ENCODE assay signal across 8 cellular contexts in the genomic region with DNA sequence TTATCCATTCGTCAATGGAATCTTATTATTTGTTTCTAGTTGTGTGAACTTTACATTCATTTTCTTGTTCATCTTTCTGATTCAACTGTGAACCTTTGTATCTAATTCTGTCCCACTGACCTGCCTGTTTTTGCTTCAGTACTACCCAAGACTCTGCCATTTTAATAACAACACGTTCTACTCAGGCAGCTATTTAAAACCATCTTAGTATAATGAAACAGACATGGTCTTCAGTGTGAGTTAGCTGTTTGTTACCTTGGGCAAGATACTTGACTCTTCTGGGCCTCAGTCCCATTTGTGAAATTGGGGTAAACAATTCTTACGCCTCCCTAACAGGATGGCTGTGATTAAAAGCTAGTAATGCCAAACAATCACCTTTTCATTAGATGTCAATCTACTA. TPM values are rescaled to one million over a fixed set of nuclear protein-coding genes. Genes with fewer than 3 reads are reported as not detected.
DNase-seq lines count a peak whose midpoint lies in the region; ATAC-seq and TF ChIP-seq lines count a peak whose summit lies in the region.

No MANE protein-coding gene starts in this region.

- peak overlapping the region; percentile 91 for H3K4me2 ChIP-seq in mesenchymal stem cell (ENCODE audit: low read length, poor library complexity, severe bottlenecking)

- peaks cover 1% of the 10 kb centered on the region for H3K79me1 ChIP-seq in mesenchymal stem cell (replicated peaks; ENCODE audit: low read length, poor library complexity, severe bottlenecking)

- H2BK120ac ChIP-seq in mesenchymal stem cell (ENCODE audit: low read depth, low read length): no peak overlapping the region

- TF ChIP-seq POLR2A in uterus (IDR thresholded peaks at IDR 0.05): no peak

- WGBS in mesenchymal stem cell: 44% methylated on average over 2 of the region's 3 CpGs

- H3K14ac ChIP-seq in mesenchymal stem cell (ENCODE audit: low read length in 2 of 2): no peak overlapping the region

- no peak overlapping the region for H2BK12ac ChIP-seq in mesenchymal stem cell (ENCODE audit: low read length in 2 of 2)

- H3K18ac ChIP-seq in mesenchymal stem cell (ENCODE audit: low read depth in 1 of 2, low read length in 2 of 2): no peak overlapping the region

- no peaks in the 10 kb centered on the region for H3K27me3 ChIP-seq in left ventricle myocardium inferior (ENCODE audit: low read depth)
- H3K27me3 ChIP-seq in mesenchymal stem cell (ENCODE audit: control insufficient read depth in 1 of 2, insufficient read depth in 1 of 2, low read length in 2 of 2): no peaks in the 10 kb centered on the region
- no peaks in the 10 kb centered on the region for H3K27me3 ChIP-seq in uterus

- no peak overlapping the region for H3K4ac ChIP-seq in mesenchymal stem cell (ENCODE audit: low read depth in 1 of 2, low read length in 2 of 2)

- no peak for TF ChIP-seq CTCF in left ventricle myocardium inferior (IDR thresholded peaks at IDR 0.05; ENCODE audit: borderline replicate concordance)
- no peak for TF ChIP-seq CTCF in astrocyte of the spinal cord (IDR thresholded peaks at IDR 0.05; ENCODE audit: low read depth, low read length)
- TF ChIP-seq CTCF in uterus (IDR thresholded peaks at IDR 0.05): no peak

- H2BK5ac ChIP-seq in mesenchymal stem cell (ENCODE audit: low read depth, low read length, poor library complexity, severe bottlenecking): no peak overlapping the region

- no peak overlapping the region for H2BK15ac ChIP-seq in mesenchymal stem cell (ENCODE audit: low read depth, poor library complexity, severe bottlenecking)

- H3K36me3 ChIP-seq in left ventricle myocardium inferior: no peaks in the 10 kb centered on the region
- H3K36me3 ChIP-seq in mesenchymal stem cell (ENCODE audit: control insufficient read depth in 1 of 2, insufficient read depth in 2 of 2, low read depth in 1 of 2, low read length in 2 of 2): no peaks in the 10 kb centered on the region
- H3K36me3 ChIP-seq in uterus: no peaks in the 10 kb centered on the region

- peak overlapping the region; percentile 99 for H3K27ac ChIP-seq in left ventricle myocardium inferior (replicated peaks)
- no peak overlapping the region for H3K27ac ChIP-seq in mesenchymal stem cell (ENCODE audit: low read length, poor library complexity, severe bottlenecking)
- H3K27ac ChIP-seq in uterus: peak overlapping the region in 1 of 2 donors; percentile 29

- peak overlapping the region; percentile 95 for H3K4me3 ChIP-seq in left ventricle myocardium inferior
- H3K4me3 ChIP-seq in astrocyte of the spinal cord (ENCODE audit: low read depth, low read length): peak overlapping the region; percentile 85
- peak overlapping the region in 1 of 2 experiments; percentile 96 for H3K4me3 ChIP-seq in mesenchymal stem cell (ENCODE audit: insufficient read depth in 1 of 2, low read depth in 1 of 2, low read length in 2 of 2)
- H3K4me3 ChIP-seq in uterus: peak overlapping the region; percentile 39 to 92

- no peak for DNase-seq in left ventricle myocardium inferior
- DNase-seq in left ventricle myocardium superior: no peak
- DNase-seq in astrocyte of the spinal cord (ENCODE audit: low read depth, low spot score): no peak
- no peak for DNase-seq in mesenchymal stem cell
- no peak for DNase-seq in uterus
- no peak for DNase-seq in NCI-H774 (lab: John Stamatoyannopoulos, UW)
- no peak for DNase-seq in NCI-H1436 (lab: John Stamatoyannopoulos, UW)

- H4K8ac ChIP-seq in mesenchymal stem cell (ENCODE audit: low read length): no peak overlapping the region

- H3K4me1 ChIP-seq in left ventricle myocardium inferior: peaks cover 72% of the 10 kb centered on the region
- H3K4me1 ChIP-seq in mesenchymal stem cell (ENCODE audit: control insufficient read depth, insufficient read depth, low read depth, low read length): peaks cover 5% of the 10 kb centered on the region
- no peaks in the 10 kb centered on the region for H3K4me1 ChIP-seq in uterus

- ATAC-seq in left ventricle myocardium superior (no peak), HG03025 (IDR thresholded peaks at IDR 0.05; ENCODE audit: low FRiP score, unreplicated experiment) (no peak)

- H3K23ac ChIP-seq in mesenchymal stem cell (ENCODE audit: low read length in 2 of 2): no peak overlapping the region

- H4K91ac ChIP-seq in mesenchymal stem cell (ENCODE audit: low read length): no peak overlapping the region

- no peak overlapping the region for H2AK5ac ChIP-seq in mesenchymal stem cell (ENCODE audit: low read length, severe bottlenecking)

- intact Hi-C loops in left ventricle myocardium inferior (cut with micrococcal nuclease) (no loop called here), left ventricle myocardium superior (cut with micrococcal nuclease) (no loop called here), uterus (cut with DNase I; ENCODE audit: low total_unique reads) (loop anchor here (5.0 kb wide), 1 partner anchor 142 kb away; a partner anchor contains a TSS)

- in situ Hi-C loops in astrocyte of the spinal cord (cut with HindIII; ENCODE audit: low sequenced_read_pairs): no loop called here

- H3K9me3 ChIP-seq in left ventricle myocardium inferior (replicated peaks): peaks cover 6% of the 10 kb centered on the region
- H3K9me3 ChIP-seq in mesenchymal stem cell (ENCODE audit: control insufficient read depth, low read length): no peaks in the 10 kb centered on the region
- no peaks in the 10 kb centered on the region for H3K9me3 ChIP-seq in uterus

- peak overlapping the region; percentile 96 for H3K9ac ChIP-seq in mesenchymal stem cell (ENCODE audit: low read length)

- H2AFZ ChIP-seq in mesenchymal stem cell (ENCODE audit: low read depth, low read length): no peak overlapping the region

RNA-seq across cellular contexts. Expression of a gene that starts 1.6 kb away (rescaled TPM):
- total RNA-seq in left ventricle myocardium inferior: 169 TPM
- 155 TPM for total RNA-seq in left ventricle myocardium superior
- 51.9 TPM for polyA plus RNA-seq in mesenchymal stem cell (2013, experiment 1 of 2)
- 54.3 TPM for polyA plus RNA-seq in mesenchymal stem cell (2013, experiment 2 of 2)
- total RNA-seq in uterus: 100 to 1,000 TPM in 2 of 4 donors, 10 to 100 TPM in 2; 54.9 to 140 (median 101) TPM

RNA-seq across cellular contexts. Expression of a gene that starts 42.0 kb away (rescaled TPM):
- total RNA-seq in left ventricle myocardium inferior (4.7 TPM), left ventricle myocardium superior (6.5 TPM), uterus (10 to 100 TPM in 1 of 4 donors, 1 to 10 TPM in 3; 1.7 to 10.5 (median 3.9) TPM)
- 5.1 TPM for polyA plus RNA-seq in mesenchymal stem cell (2013, experiment 1 of 2)
- 5.1 TPM for polyA plus RNA-seq in mesenchymal stem cell (2013, experiment 2 of 2)

RNA-seq across cellular contexts. Expression of a gene that starts 54.0 kb away (rescaled TPM):
- total RNA-seq in left ventricle myocardium inferior (10.4 TPM), left ventricle myocardium superior (8.8 TPM), uterus (10 to 100 TPM in 2 of 4 donors, 1 to 10 TPM in 2; 2.0 to 21.2 (median 8.3) TPM)
- polyA plus RNA-seq in mesenchymal stem cell (2013, experiment 1 of 2): 15.4 TPM
- polyA plus RNA-seq in mesenchymal stem cell (2013, experiment 2 of 2): 13.8 TPM
